1 cellular context compared by ENCODE assay signal in the genomic region with DNA sequence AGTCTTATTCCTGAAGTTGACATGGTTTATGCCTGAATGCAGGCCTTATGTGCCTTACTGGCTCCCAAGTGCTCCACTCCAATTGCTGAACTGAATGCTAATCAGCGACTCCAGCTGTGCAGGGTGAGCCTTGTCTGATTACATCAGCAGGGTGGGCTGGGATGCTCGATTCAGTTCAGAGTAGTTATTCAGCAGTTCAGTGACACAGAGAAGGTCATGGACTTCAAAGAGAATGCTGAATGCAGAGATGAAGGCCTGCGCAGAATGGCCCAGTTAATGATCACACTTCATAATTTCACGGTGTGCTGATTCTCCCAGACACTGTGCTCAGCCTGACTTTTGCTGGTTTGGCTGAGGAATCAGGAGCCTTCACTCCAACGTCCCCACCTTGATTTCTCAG.
TF ChIP-seq lines count a peak whose summit lies in the region.

No MANE protein-coding gene starts in this region.

TF ChIP-seq in HepG2, 621 proteins besides CTCF, POLR2A, EP300 and RAD21 (continued from another document and continues in another):
- TF ChIP-seq HMGXB3 (CRISPR knock-in tag; IDR thresholded peaks at IDR 0.05; ENCODE audit: borderline replicate concordance) (no peak), ZNF264 (CRISPR knock-in tag; IDR thresholded peaks at IDR 0.05) (0 out of 2 replicates have a peak, but pooled peaks have one; percentile 29), SRY (CRISPR knock-in tag; IDR thresholded peaks at IDR 0.05) (no peak), CREM (IDR thresholded peaks at IDR 0.05) (no peak), CREM (CRISPR knock-in tag; IDR thresholded peaks at IDR 0.05) (no peak), ASH2L (IDR thresholded peaks at IDR 0.05; ENCODE audit: insufficient read length, low read depth, low read length) (no peak), TOE1 (CRISPR knock-in tag; IDR thresholded peaks at IDR 0.05) (no peak), ZNF256 (CRISPR knock-in tag; conservative IDR thresholded peaks at IDR 0.05) (no peak), ZNF784 (CRISPR knock-in tag; IDR thresholded peaks at IDR 0.05; ENCODE audit: borderline replicate concordance) (no peak), FOXK2 (IDR thresholded peaks at IDR 0.05) (no peak), BATF2 (CRISPR knock-in tag; IDR thresholded peaks at IDR 0.05) (no peak), MBNL3 (CRISPR knock-in tag; conservative IDR thresholded peaks at IDR 0.05) (no peak), PRDM10 (CRISPR knock-in tag; IDR thresholded peaks at IDR 0.05; ENCODE audit: low read depth) (no peak), ZNF576 (CRISPR knock-in tag; IDR thresholded peaks at IDR 0.05) (no peak), LCORL (IDR thresholded peaks at IDR 0.05) (no peak), LCORL (CRISPR knock-in tag; IDR thresholded peaks at IDR 0.05) (peak; percentile 41; the same call in 1 of the 2 replicates), ARID5B (CRISPR knock-in tag; IDR thresholded peaks at IDR 0.05) (peak; percentile 81), RXRA (CRISPR knock-in tag; IDR thresholded peaks at IDR 0.05) (peak; percentile 61; the same call in 1 of the 2 replicates), NCOA2 (CRISPR knock-in tag; IDR thresholded peaks at IDR 0.05) (peak; percentile 50; the same call in 1 of the 2 replicates), KDM5A (IDR thresholded peaks at IDR 0.05; ENCODE audit: borderline replicate concordance, low read length) (no peak), PLRG1 (conservative IDR thresholded peaks at IDR 0.05) (no peak), DPF2 (CRISPR knock-in tag; IDR thresholded peaks at IDR 0.05; ENCODE audit: borderline replicate concordance, low read depth) (no peak), MAFF (IDR thresholded peaks at IDR 0.05; ENCODE audit: low read depth, low read length) (peak; percentile 39; the same call in 1 of the 2 replicates), KLF12 (CRISPR knock-in tag; IDR thresholded peaks at IDR 0.05; ENCODE audit: borderline replicate concordance) (no peak), HMGXB4 (CRISPR knock-in tag; IDR thresholded peaks at IDR 0.05; ENCODE audit: borderline replicate concordance in 1 of 2, low read depth in 1 of 2) (no peak), NR1H2 (CRISPR knock-in tag; IDR thresholded peaks at IDR 0.05; ENCODE audit: borderline replicate concordance, low read depth) (no peak), PITX1 (CRISPR knock-in tag; IDR thresholded peaks at IDR 0.05) (no peak)
- TF ChIP-seq, protein P1, sequence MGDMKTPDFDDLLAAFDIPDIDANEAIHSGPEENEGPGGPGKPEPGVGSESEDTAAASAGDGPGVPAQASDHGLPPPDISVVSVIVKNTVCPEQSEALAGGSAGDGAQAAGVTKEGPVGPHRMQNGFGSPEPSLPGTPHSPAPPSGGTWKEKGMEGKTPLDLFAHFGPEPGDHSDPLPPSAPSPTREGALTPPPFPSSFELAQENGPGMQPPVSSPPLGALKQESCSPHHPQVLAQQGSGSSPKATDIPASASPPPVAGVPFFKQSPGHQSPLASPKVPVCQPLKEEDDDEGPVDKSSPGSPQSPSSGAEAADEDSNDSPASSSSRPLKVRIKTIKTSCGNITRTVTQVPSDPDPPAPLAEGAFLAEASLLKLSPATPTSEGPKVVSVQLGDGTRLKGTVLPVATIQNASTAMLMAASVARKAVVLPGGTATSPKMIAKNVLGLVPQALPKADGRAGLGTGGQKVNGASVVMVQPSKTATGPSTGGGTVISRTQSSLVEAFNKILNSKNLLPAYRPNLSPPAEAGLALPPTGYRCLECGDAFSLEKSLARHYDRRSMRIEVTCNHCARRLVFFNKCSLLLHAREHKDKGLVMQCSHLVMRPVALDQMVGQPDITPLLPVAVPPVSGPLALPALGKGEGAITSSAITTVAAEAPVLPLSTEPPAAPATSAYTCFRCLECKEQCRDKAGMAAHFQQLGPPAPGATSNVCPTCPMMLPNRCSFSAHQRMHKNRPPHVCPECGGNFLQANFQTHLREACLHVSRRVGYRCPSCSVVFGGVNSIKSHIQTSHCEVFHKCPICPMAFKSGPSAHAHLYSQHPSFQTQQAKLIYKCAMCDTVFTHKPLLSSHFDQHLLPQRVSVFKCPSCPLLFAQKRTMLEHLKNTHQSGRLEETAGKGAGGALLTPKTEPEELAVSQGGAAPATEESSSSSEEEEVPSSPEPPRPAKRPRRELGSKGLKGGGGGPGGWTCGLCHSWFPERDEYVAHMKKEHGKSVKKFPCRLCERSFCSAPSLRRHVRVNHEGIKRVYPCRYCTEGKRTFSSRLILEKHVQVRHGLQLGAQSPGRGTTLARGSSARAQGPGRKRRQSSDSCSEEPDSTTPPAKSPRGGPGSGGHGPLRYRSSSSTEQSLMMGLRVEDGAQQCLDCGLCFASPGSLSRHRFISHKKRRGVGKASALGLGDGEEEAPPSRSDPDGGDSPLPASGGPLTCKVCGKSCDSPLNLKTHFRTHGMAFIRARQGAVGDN (CRISPR knock-in tag; IDR thresholded peaks at IDR 0.05), result no peak
- TF ChIP-seq, protein P2, sequence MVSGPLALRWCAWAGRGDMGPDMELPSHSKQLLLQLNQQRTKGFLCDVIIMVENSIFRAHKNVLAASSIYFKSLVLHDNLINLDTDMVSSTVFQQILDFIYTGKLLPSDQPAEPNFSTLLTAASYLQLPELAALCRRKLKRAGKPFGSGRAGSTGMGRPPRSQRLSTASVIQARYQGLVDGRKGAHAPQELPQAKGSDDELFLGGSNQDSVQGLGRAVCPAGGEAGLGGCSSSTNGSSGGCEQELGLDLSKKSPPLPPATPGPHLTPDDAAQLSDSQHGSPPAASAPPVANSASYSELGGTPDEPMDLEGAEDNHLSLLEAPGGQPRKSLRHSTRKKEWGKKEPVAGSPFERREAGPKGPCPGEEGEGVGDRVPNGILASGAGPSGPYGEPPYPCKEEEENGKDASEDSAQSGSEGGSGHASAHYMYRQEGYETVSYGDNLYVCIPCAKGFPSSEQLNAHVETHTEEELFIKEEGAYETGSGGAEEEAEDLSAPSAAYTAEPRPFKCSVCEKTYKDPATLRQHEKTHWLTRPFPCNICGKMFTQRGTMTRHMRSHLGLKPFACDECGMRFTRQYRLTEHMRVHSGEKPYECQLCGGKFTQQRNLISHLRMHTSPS (CRISPR knock-in tag; IDR thresholded peaks at IDR 0.05; ENCODE audit: low read depth), result no peak
- TF ChIP-seq, protein P3, sequence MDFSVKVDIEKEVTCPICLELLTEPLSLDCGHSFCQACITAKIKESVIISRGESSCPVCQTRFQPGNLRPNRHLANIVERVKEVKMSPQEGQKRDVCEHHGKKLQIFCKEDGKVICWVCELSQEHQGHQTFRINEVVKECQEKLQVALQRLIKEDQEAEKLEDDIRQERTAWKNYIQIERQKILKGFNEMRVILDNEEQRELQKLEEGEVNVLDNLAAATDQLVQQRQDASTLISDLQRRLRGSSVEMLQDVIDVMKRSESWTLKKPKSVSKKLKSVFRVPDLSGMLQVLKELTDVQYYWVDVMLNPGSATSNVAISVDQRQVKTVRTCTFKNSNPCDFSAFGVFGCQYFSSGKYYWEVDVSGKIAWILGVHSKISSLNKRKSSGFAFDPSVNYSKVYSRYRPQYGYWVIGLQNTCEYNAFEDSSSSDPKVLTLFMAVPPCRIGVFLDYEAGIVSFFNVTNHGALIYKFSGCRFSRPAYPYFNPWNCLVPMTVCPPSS (IDR thresholded peaks at IDR 0.05), result no peak
